ENCODE assay signal across 14 cellular contexts in genomic region chr7:106037489-106038176, GRCh38.
DNase-seq lines count a peak whose midpoint lies in the region; ATAC-seq and TF ChIP-seq lines count a peak whose summit lies in the region.
"Had no signal": no experiment of that assay in that cellular context is flagged by ENCODE, and none has a peak within 500 bp of the region (broad histone marks: within the 10 kb centered on the region; RNA-seq: fewer than 3 reads in every experiment).

No MANE protein-coding gene starts in this region.

- no peak overlapping the region for H3K14ac ChIP-seq in IMR-90 (replicated peaks; ENCODE audit: low read depth, low read length)

- dilution Hi-C loops in IMR-90 (cut with HindIII; ENCODE audit: low sequenced_read_pairs, unreplicated experiment): no loop called here

- H4K8ac ChIP-seq in IMR-90 (ENCODE audit: low read depth in 2 of 2, low read length in 2 of 2): no peak overlapping the region

- no peak overlapping the region for H3K4me3 Mint-ChIP-seq in CD4-positive, alpha-beta T cell
- no peak overlapping the region for H3K4me3 Mint-ChIP-seq in CD4-positive, alpha-beta memory T cell
- H3K4me3 Mint-ChIP-seq: CD14-positive monocyte had no signal

- peak overlapping the region; percentile 45 for H2BK20ac ChIP-seq in IMR-90 (ENCODE audit: low read depth, low read length)

- H3K9me3 ChIP-seq in CD4-positive, alpha-beta T cell (ENCODE audit: control insufficient read depth, low read length): no peaks in the 10 kb centered on the region
- peaks cover 9% of the 10 kb centered on the region for H3K9me3 ChIP-seq in IMR-90 (ENCODE audit: control insufficient read depth, insufficient read depth, low read length)
- H3K9me3 ChIP-seq in CD4-positive, alpha-beta memory T cell (ENCODE audit: control insufficient read depth in 1 of 2, low read length in 2 of 2): no peaks in the 10 kb centered on the region

- H4K91ac ChIP-seq in IMR-90 (ENCODE audit: insufficient read depth, low read depth, low read length): 0 out of 2 replicates have a peak overlapping the region, but pooled peaks have one; percentile 4

- peak; percentile 32 for ATAC-seq in Right ventricle myocardium superior (ENCODE audit: poor library complexity)
- no peak for ATAC-seq in CD4-positive, alpha-beta T cell (ENCODE audit: poor library complexity)
- ATAC-seq in IMR-90 (ENCODE audit: low read depth): no peak
- ATAC-seq: A549 had no signal

- H3K4me1 Mint-ChIP-seq in CD4-positive, alpha-beta T cell (ENCODE audit: low read depth): peaks cover 51% of the 10 kb centered on the region
- peaks cover 14 to 28% (median 21%) of the 10 kb centered on the region in 4 donors for H3K4me1 Mint-ChIP-seq in CD4-positive, alpha-beta memory T cell

- no peak overlapping the region; the same call in 1 of the 2 replicates for H3K4ac ChIP-seq in IMR-90 (ENCODE audit: low read depth, low read length)

- H3K18ac ChIP-seq in IMR-90 (ENCODE audit: low read depth, low read length): no peak overlapping the region; the same call in 1 of the 2 replicates

- H2BK15ac ChIP-seq in IMR-90 (ENCODE audit: low read depth, low read length): no peak overlapping the region

- H3K9ac ChIP-seq in IMR-90 (ENCODE audit: low read depth, low read length): no peak overlapping the region
- H3K9ac ChIP-seq: GM23248 had no signal

- no peak overlapping the region for H3K4me2 ChIP-seq in IMR-90 (ENCODE audit: low read depth, low read length)
- H3K4me2 ChIP-seq: A549 had no signal

- H2AFZ ChIP-seq in IMR-90 (replicated peaks; ENCODE audit: low read length, poor library complexity): no peak overlapping the region
- H2AFZ ChIP-seq: GM23248 had no signal

- no peaks in the 10 kb centered on the region for H3K79me1 ChIP-seq in IMR-90 (ENCODE audit: low read depth in 1 of 2, low read length in 2 of 2)

- no peak overlapping the region for H2BK5ac ChIP-seq in IMR-90 (ENCODE audit: low read depth, low read length, poor library complexity, severe bottlenecking)

- intact Hi-C loops in Right ventricle myocardium superior (cut with DNase I): no loop called here
- intact Hi-C loops in cardiac septum (cut with DNase I): no loop called here
- intact Hi-C loops in CD4-positive, alpha-beta T cell (cut with DNase I, micrococcal nuclease): loop anchor here in 1 of 2 experiments (2.0 to 10.0 kb wide), 2 partner anchors 15 to 503 kb away; partner anchors contain the start of gene RINT1
- intact Hi-C loops in IMR-90 (cut with micrococcal nuclease): no loop called here
- intact Hi-C loops in CD4-positive, alpha-beta memory T cell (cut with micrococcal nuclease): no loop called here

- no TSS peak for BruUV-seq in IMR-90 (replicated peaks; lab: Mats Ljungman, UMichigan)

- DNase-seq in Right ventricle myocardium superior (peak; percentile 61), cardiac septum (ENCODE audit: low spot score) (no peak), IMR-90 (no peak), myocyte (ENCODE audit: low read depth) (peak; percentile 46), NCI-H1694 (lab: John Stamatoyannopoulos, UW) (no peak), H4 (ENCODE audit: low spot score) (no peak)
- no peak for DNase-seq in CD4-positive, alpha-beta T cell
- DNase-seq in CD4-positive, alpha-beta memory T cell: no peak
- DNase-seq: DMS79, GM23248, H7 had no signal

- H2BK120ac ChIP-seq in IMR-90 (ENCODE audit: low read depth, low read length): no peak overlapping the region

- H4K20me1 ChIP-seq in IMR-90 (ENCODE audit: insufficient read depth, low read length): no peaks in the 10 kb centered on the region

- H4K5ac ChIP-seq in IMR-90 (ENCODE audit: low read depth, low read length): no peak overlapping the region

- peaks cover 30% of the 10 kb centered on the region for H3K4me1 ChIP-seq in IMR-90 (ENCODE audit: control insufficient read depth, insufficient read depth, low read length)
- peaks cover 23% of the 10 kb centered on the region for H3K4me1 ChIP-seq in CD4-positive, alpha-beta memory T cell (ENCODE audit: insufficient read depth, low read length)

- H3K4me3 ChIP-seq in IMR-90 (ENCODE audit: insufficient read depth, low read depth, low read length): no peak overlapping the region
- H3K4me3 ChIP-seq in CD4-positive, alpha-beta memory T cell (ENCODE audit: low read length in 2 of 2): no peak overlapping the region
- H3K4me3 ChIP-seq: A549, GM23248 had no signal

- no peak for TF ChIP-seq RAD21 in IMR-90 (IDR thresholded peaks at IDR 0.05; ENCODE audit: low read length)

- H2AK5ac ChIP-seq in IMR-90 (ENCODE audit: low read depth, low read length): peak overlapping the region; percentile 20; the same call in 1 of the 2 replicates

- H3K23ac ChIP-seq in IMR-90 (ENCODE audit: low read depth, low read length): no peak overlapping the region

- no peaks in the 10 kb centered on the region for H3K27me3 Mint-ChIP-seq in CD4-positive, alpha-beta T cell
- H3K27me3 Mint-ChIP-seq in CD4-positive, alpha-beta memory T cell: peaks cover 0 to 1% of the 10 kb centered on the region in 2 donors

- TF ChIP-seq CTCF in CD4-positive, alpha-beta T cell (IDR thresholded peaks at IDR 0.05): no peak
- TF ChIP-seq CTCF in IMR-90 (conservative IDR thresholded peaks at IDR 0.05; ENCODE audit: low read depth, low read length): no peak

- H3K27me3 ChIP-seq in CD4-positive, alpha-beta T cell (ENCODE audit: control insufficient read depth, insufficient read depth, low read length): no peaks in the 10 kb centered on the region
- no peaks in the 10 kb centered on the region for H3K27me3 ChIP-seq in IMR-90 (ENCODE audit: control insufficient read depth, insufficient read depth, low read length)
- H3K27me3 ChIP-seq in CD4-positive, alpha-beta memory T cell (ENCODE audit: insufficient read depth, low read length): no peaks in the 10 kb centered on the region

- whole genome bisulfite sequencing in IMR-90 (ENCODE audit: extremely low coverage in 2 of 2, insufficient read length in 1 of 2), 2 experiments: no CpG with 5 or more reads among the region's 7 CpGs

- H3K27ac Mint-ChIP-seq in CD4-positive, alpha-beta T cell: peak overlapping the region; percentile 12
- peak overlapping the region in 1 of 7 donors; percentile 37 for H3K27ac Mint-ChIP-seq in CD4-positive, alpha-beta memory T cell
- H3K27ac Mint-ChIP-seq: CD14-positive monocyte had no signal

- H3K36me3 Mint-ChIP-seq in CD4-positive, alpha-beta T cell (ENCODE audit: low read depth): no peaks in the 10 kb centered on the region
- H3K36me3 Mint-ChIP-seq in CD4-positive, alpha-beta memory T cell: no peaks in the 10 kb centered on the region
- H3K36me3 Mint-ChIP-seq: CD14-positive monocyte had no signal

- POLR2A ChIA-PET in CD4-positive, alpha-beta T cell (lab: Charles Lee): interaction anchor here (1.8 kb wide), 1 partner anchor 15 kb away, joined by 4 read pairs; no protein-coding TSS in a partner anchor
- POLR2A ChIA-PET in IMR-90 (lab: Charles Lee; ENCODE audit: unreplicated experiment): no interaction called here
- POLR2A ChIA-PET in CD4-positive, alpha-beta memory T cell (lab: Charles Lee; ENCODE audit: partially characterized antibody): interaction anchor here (0.8 to 3.6 kb wide), 2 partner anchors 16 to 368 kb away, joined by 3 to 14 read pairs; no protein-coding TSS in a partner anchor

- H3K9me1 ChIP-seq in IMR-90 (ENCODE audit: insufficient read depth, low read length): peaks cover 21% of the 10 kb centered on the region

- in situ Hi-C loops in IMR-90 (cut with MboI; ENCODE audit: low sequenced_read_pairs): no loop called here

- H3K36me3 ChIP-seq in IMR-90 (ENCODE audit: control insufficient read depth, insufficient read depth, low read length): no peaks in the 10 kb centered on the region
- H3K36me3 ChIP-seq in CD4-positive, alpha-beta memory T cell (ENCODE audit: insufficient read depth, low read length): no peaks in the 10 kb centered on the region

- TF ChIP-seq POLR2A in IMR-90 (IDR thresholded peaks at IDR 0.05; ENCODE audit: low read depth, low read length): no peak

- H3K9me3 Mint-ChIP-seq in CD4-positive, alpha-beta T cell: no peaks in the 10 kb centered on the region
- peaks cover 0 to 4% (median 0%) of the 10 kb centered on the region in 8 donors for H3K9me3 Mint-ChIP-seq in CD4-positive, alpha-beta memory T cell

- H3K27ac ChIP-seq in CD4-positive, alpha-beta T cell (ENCODE audit: low read depth, low read length): no peak overlapping the region
- no peak overlapping the region for H3K27ac ChIP-seq in IMR-90 (ENCODE audit: insufficient read depth, low read length)
- no peak overlapping the region for H3K27ac ChIP-seq in CD4-positive, alpha-beta memory T cell (ENCODE audit: low read depth, low read length)
- H3K27ac ChIP-seq: A549, GM23248, HL-60 had no signal

- CTCF ChIA-PET in CD4-positive, alpha-beta T cell (lab: Charles Lee): interaction anchor here (1.2 kb wide), 1 partner anchor 10 kb away, joined by 3 read pairs; no protein-coding TSS in a partner anchor
- CTCF ChIA-PET in IMR-90 (lab: Yijun Ruan, JAX): interaction anchor here (0.6 to 1.5 kb wide), 4 partner anchors 23 to 277 kb away, joined by 3 read pairs; no protein-coding TSS in a partner anchor
- CTCF ChIA-PET in CD4-positive, alpha-beta memory T cell (lab: Charles Lee; ENCODE audit: partially characterized antibody): interaction anchor here (0.9 to 13.1 kb wide), 8 partner anchors 9 to 380 kb away, joined by 3 to 212 read pairs (median 6); no protein-coding TSS in a partner anchor

- H2AK9ac ChIP-seq in IMR-90 (replicated peaks; ENCODE audit: low read depth, low read length, poor library complexity): no peak overlapping the region

- no peak overlapping the region for H3K56ac ChIP-seq in IMR-90 (ENCODE audit: extremely low read depth, insufficient read depth, low read length)

TF ChIP-seq in IMR-90, 13 proteins besides CTCF, POLR2A, EP300 and RAD21:
- no peak for TF ChIP-seq SMC3 (IDR thresholded peaks at IDR 0.05; ENCODE audit: low read depth, low read length)
- no peak for TF ChIP-seq RFX5 (IDR thresholded peaks at IDR 0.05; ENCODE audit: low read depth, low read length)
- no peak for TF ChIP-seq NFE2L2 (IDR thresholded peaks at IDR 0.05; ENCODE audit: low read depth, low read length)
- TF ChIP-seq USF2 (IDR thresholded peaks at IDR 0.05; ENCODE audit: low read depth, low read length): no peak
- TF ChIP-seq FOS (IDR thresholded peaks at IDR 0.05; ENCODE audit: low read depth, low read length): no peak
- TF ChIP-seq MXI1 (IDR thresholded peaks at IDR 0.05; ENCODE audit: borderline replicate concordance, low read depth, low read length): no peak
- no peak for TF ChIP-seq CEBPB (IDR thresholded peaks at IDR 0.05; ENCODE audit: low read depth, low read length)

Comparison
In these comparisons a context has a peak if more than half of its experiments do, and no peak if none do; other contexts are left out.
1. DNase-seq: peak in Right ventricle myocardium superior (single experiment) and myocyte (single experiment); none in cardiac septum (single experiment), CD4-positive, alpha-beta T cell (0 of 10), IMR-90 (single experiment), CD4-positive, alpha-beta memory T cell (0 of 5), NCI-H1694 (single experiment) and H4 (single experiment).